Comparison of ENCODE assay signal across 8 cellular contexts in genomic region chr17:81683584-81684441, GRCh38. TPM values are rescaled to one million over a fixed set of nuclear protein-coding genes. Genes with fewer than 3 reads are reported as not detected.
DNase-seq lines count a peak whose midpoint lies in the region; ATAC-seq and TF ChIP-seq lines count a peak whose summit lies in the region.

A gene with protein sequence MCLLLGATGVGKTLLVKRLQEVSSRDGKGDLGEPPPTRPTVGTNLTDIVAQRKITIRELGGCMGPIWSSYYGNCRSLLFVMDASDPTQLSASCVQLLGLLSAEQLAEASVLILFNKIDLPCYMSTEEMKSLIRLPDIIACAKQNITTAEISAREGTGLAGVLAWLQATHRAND (minus strand): TSS chr17:81683797. CDS start chr17:81683753, 44 bp downstream.
A gene with protein sequence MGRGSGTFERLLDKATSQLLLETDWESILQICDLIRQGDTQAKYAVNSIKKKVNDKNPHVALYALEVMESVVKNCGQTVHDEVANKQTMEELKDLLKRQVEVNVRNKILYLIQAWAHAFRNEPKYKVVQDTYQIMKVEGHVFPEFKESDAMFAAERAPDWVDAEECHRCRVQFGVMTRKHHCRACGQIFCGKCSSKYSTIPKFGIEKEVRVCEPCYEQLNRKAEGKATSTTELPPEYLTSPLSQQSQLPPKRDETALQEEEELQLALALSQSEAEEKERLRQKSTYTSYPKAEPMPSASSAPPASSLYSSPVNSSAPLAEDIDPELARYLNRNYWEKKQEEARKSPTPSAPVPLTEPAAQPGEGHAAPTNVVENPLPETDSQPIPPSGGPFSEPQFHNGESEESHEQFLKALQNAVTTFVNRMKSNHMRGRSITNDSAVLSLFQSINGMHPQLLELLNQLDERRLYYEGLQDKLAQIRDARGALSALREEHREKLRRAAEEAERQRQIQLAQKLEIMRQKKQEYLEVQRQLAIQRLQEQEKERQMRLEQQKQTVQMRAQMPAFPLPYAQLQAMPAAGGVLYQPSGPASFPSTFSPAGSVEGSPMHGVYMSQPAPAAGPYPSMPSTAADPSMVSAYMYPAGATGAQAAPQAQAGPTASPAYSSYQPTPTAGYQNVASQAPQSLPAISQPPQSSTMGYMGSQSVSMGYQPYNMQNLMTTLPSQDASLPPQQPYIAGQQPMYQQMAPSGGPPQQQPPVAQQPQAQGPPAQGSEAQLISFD (plus strand): TSS chr17:81684011. CDS start chr17:81684067, 56 bp downstream.

- peak within 1 kb of the TSS; percentile 93 for H3K27ac ChIP-seq in C4-2B

- peak within 1 kb of the TSS; percentile 81 for H3K27ac Mint-ChIP-seq in dendritic cell treated with granulocyte-macrophage colony-stimulating factor and Interleukin-4, amounts not matched to agents 40 ng/mL and 50 ng/mL, for 4 days

- H3K27me3 Mint-ChIP-seq in dendritic cell treated with granulocyte-macrophage colony-stimulating factor and Interleukin-4, amounts not matched to agents 40 ng/mL and 50 ng/mL, for 4 days = no peaks in the 10 kb centered on the region

- ATAC-seq in GM19395 (IDR thresholded peaks at IDR 0.05; ENCODE audit: unreplicated experiment) = peak; percentile 94
- ATAC-seq in HG03565 (IDR thresholded peaks at IDR 0.05; ENCODE audit: unreplicated experiment) = peak; percentile 86
- ATAC-seq in left lobe of liver = peak; percentile 90

- H3K4me1 Mint-ChIP-seq in dendritic cell treated with granulocyte-macrophage colony-stimulating factor and Interleukin-4, amounts not matched to agents 40 ng/mL and 50 ng/mL, for 4 days (ENCODE audit: low read depth) = peaks cover 42% of the 10 kb centered on the region

- intact Hi-C loops in dendritic cell treated with granulocyte-macrophage colony-stimulating factor and Interleukin-4, amounts not matched to agents 40 ng/mL and 50 ng/mL, for 4 days (cut with micrococcal nuclease) = no loop called here

- TF ChIP-seq CTCF in C4-2B (conservative IDR thresholded peaks at IDR 0.05) = no peak

- DNase-seq in NCI-H774 (lab: John Stamatoyannopoulos, UW) (peak; percentile 100), left lobe of liver (ENCODE audit: low spot score) (peak; percentile 99)
- DNase-seq in activated CD4-positive, alpha-beta T cell treated with anti-CD3 and anti-CD28 coated beads, Interleukin-2, amount 50 U/mL, for 4 hours = peak; percentile 95 to 96
- DNase-seq in stimulated activated CD4-positive, alpha-beta T cell treated with anti-CD3 and anti-CD28 coated beads, Interleukin-2, amount 100 ng/mL, for 4 hours (ENCODE audit: low read depth) = peak; percentile 96

- H3K9me3 Mint-ChIP-seq in dendritic cell treated with granulocyte-macrophage colony-stimulating factor and Interleukin-4, amounts not matched to agents 40 ng/mL and 50 ng/mL, for 4 days = no peaks in the 10 kb centered on the region

- peak within 1 kb of the TSS; percentile 85 for H3K4me3 Mint-ChIP-seq in dendritic cell treated with granulocyte-macrophage colony-stimulating factor and Interleukin-4, amounts not matched to agents 40 ng/mL and 50 ng/mL, for 4 days

- H3K36me3 Mint-ChIP-seq in dendritic cell treated with granulocyte-macrophage colony-stimulating factor and Interleukin-4, amounts not matched to agents 40 ng/mL and 50 ng/mL, for 4 days (ENCODE audit: low read depth) = peaks cover 83% of the 10 kb centered on the region

RNA-seq across cellular contexts. Expression of the first gene that starts in this region (rescaled TPM):
- total RNA-seq in left lobe of liver = 5.1 TPM

RNA-seq across cellular contexts. Expression of the second gene that starts in this region (rescaled TPM):
- total RNA-seq in left lobe of liver = 40.3 TPM

Comparison
In these comparisons a context has a peak if more than half of its experiments do, and no peak if none do; other contexts are left out.
1. Peak in every context shown above with its lines: DNase-seq, ATAC-seq and H3K27ac ChIP-seq.